15 cellular contexts compared by ENCODE assay signal in the genomic region with DNA sequence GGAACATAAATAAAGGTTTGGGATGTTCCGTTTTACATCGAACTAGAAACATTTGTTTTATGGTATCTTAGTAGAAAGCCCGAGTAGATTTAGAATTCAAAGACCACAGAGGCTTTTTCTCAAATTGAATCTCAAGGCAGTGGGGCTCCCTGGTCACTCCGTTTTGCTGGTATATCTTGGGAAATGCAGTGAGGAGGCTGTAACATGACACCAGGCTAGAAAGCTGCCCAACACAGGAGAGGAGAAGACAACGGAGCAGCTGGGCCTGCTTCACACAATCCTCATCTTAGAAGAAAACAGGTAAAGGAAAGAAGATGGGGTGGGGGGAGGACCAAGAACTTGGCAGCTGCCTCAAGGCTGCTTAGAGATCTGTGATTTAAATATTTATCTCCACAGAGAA. TPM values are rescaled to one million over a fixed set of nuclear protein-coding genes. Genes with fewer than 3 reads are reported as not detected.
DNase-seq lines count a peak whose midpoint lies in the region; ATAC-seq and TF ChIP-seq lines count a peak whose summit lies in the region.
"Had no signal": no experiment of that assay in that cellular context is flagged by ENCODE, and none has a peak within 500 bp of the region (broad histone marks: within the 10 kb centered on the region; RNA-seq: fewer than 3 reads in every experiment).

No MANE protein-coding gene starts in this region.

- H3K27ac Mint-ChIP-seq in Caco-2 (ENCODE audit: unreplicated experiment) = no peak overlapping the region
- H3K27ac Mint-ChIP-seq: activated CD4-positive, alpha-beta memory T cell treated with anti-CD3 and anti-CD28 coated beads for 36 hours had no signal

- H3K4me3 ChIP-seq in cardiac muscle cell (no peak overlapping the region), astrocyte of the spinal cord (ENCODE audit: low read depth, low read length) (no peak overlapping the region), dorsolateral prefrontal cortex (no peak overlapping the region), upper lobe of right lung (no peak overlapping the region), Caco-2 (ENCODE audit: low read depth, low read length) (no peak overlapping the region)
- H3K4me3 ChIP-seq: left ventricle myocardium inferior, upper lobe of left lung had no signal

- intact Hi-C loops in Right ventricle myocardium inferior (cut with DNase I) (no loop called here), dorsolateral prefrontal cortex (cut with DNase I) (no loop called here), upper lobe of right lung (cut with DNase I) (no loop called here), Caco-2 (cut with micrococcal nuclease; ENCODE audit: unreplicated experiment) (no loop called here)

- CTCF ChIA-PET in Caco-2 (lab: Charles Lee) = interaction anchor here (0.7 kb wide), 1 partner anchor 1609 kb away, joined by 3 read pairs; no protein-coding TSS in a partner anchor

- H3K36me3 Mint-ChIP-seq in Caco-2 (ENCODE audit: insufficient read depth, unreplicated experiment) = no peaks in the 10 kb centered on the region
- H3K36me3 Mint-ChIP-seq: activated CD4-positive, alpha-beta memory T cell treated with anti-CD3 and anti-CD28 coated beads for 36 hours had no signal

- TF ChIP-seq POLR2A in GM18505 (IDR thresholded peaks at IDR 0.05; ENCODE audit: borderline replicate concordance, extremely low read depth, insufficient read depth, insufficient read length) = no peak

- BruUV-seq in Caco-2 (replicated peaks; lab: Mats Ljungman, UMichigan) = no TSS peak

- H3K4me1 ChIP-seq in cardiac muscle cell (ENCODE audit: low read depth) = peaks cover 34% of the 10 kb centered on the region
- H3K4me1 ChIP-seq in upper lobe of right lung = peaks cover 9% of the 10 kb centered on the region
- H3K4me1 ChIP-seq in Caco-2 = no peaks in the 10 kb centered on the region
- H3K4me1 ChIP-seq: left ventricle myocardium inferior had no signal

- TF ChIP-seq CTCF in cardiac muscle cell (IDR thresholded peaks at IDR 0.05; ENCODE audit: low read depth, low read length) (no peak), astrocyte of the spinal cord (IDR thresholded peaks at IDR 0.05; ENCODE audit: low read depth, low read length) (no peak), dorsolateral prefrontal cortex (IDR thresholded peaks at IDR 0.05 in 54 of 56, conservative IDR thresholded peaks at IDR 0.05 in 2 of 56; ENCODE audit: low read depth in 1 of 56, partially characterized antibody in 56 of 56) (no peak), upper lobe of right lung (IDR thresholded peaks at IDR 0.05) (no peak), Caco-2 (IDR thresholded peaks at IDR 0.05; ENCODE audit: insufficient read depth in 1 of 2, low read depth in 1 of 2, low read length in 1 of 2, severe bottlenecking in 1 of 2, unreplicated experiment in 1 of 2) (no peak)

- H3K4me3 Mint-ChIP-seq in Caco-2 (ENCODE audit: unreplicated experiment) = no peak overlapping the region
- H3K4me3 Mint-ChIP-seq: activated CD4-positive, alpha-beta memory T cell treated with anti-CD3 and anti-CD28 coated beads for 36 hours had no signal

- ATAC-seq in Right ventricle myocardium inferior (no peak), upper lobe of right lung (no peak), GM18505 (IDR thresholded peaks at IDR 0.05; ENCODE audit: unreplicated experiment) (no peak)

- H3K9me3 ChIP-seq in cardiac muscle cell (ENCODE audit: low read depth) (no peaks in the 10 kb centered on the region), upper lobe of right lung (no peaks in the 10 kb centered on the region), Caco-2 (no peaks in the 10 kb centered on the region)
- H3K9me3 ChIP-seq: left ventricle myocardium inferior, upper lobe of left lung had no signal

- no peaks in the 10 kb centered on the region for H3K9me3 Mint-ChIP-seq in Caco-2 (ENCODE audit: unreplicated experiment)
- H3K9me3 Mint-ChIP-seq: activated CD4-positive, alpha-beta memory T cell treated with anti-CD3 and anti-CD28 coated beads for 36 hours had no signal

- H3K27ac ChIP-seq in cardiac muscle cell = peak overlapping the region; percentile 74
- no peak overlapping the region for H3K27ac ChIP-seq in dorsolateral prefrontal cortex
- H3K27ac ChIP-seq in upper lobe of right lung = no peak overlapping the region

- POLR2A ChIA-PET in Caco-2 (lab: Charles Lee) = no interaction called here

- H3K36me3 ChIP-seq in cardiac muscle cell (no peaks in the 10 kb centered on the region), upper lobe of right lung (no peaks in the 10 kb centered on the region), Caco-2 (ENCODE audit: control insufficient read depth, insufficient read depth, low read length) (no peaks in the 10 kb centered on the region)
- H3K36me3 ChIP-seq: left ventricle myocardium inferior, upper lobe of left lung had no signal

- H3K27me3 ChIP-seq in cardiac muscle cell = no peaks in the 10 kb centered on the region
- peaks cover 0 to 2% (median 0%) of the 10 kb centered on the region in 45 donors for H3K27me3 ChIP-seq in dorsolateral prefrontal cortex
- H3K27me3 ChIP-seq in upper lobe of right lung = no peaks in the 10 kb centered on the region
- no peaks in the 10 kb centered on the region for H3K27me3 ChIP-seq in Caco-2 (replicated peaks; ENCODE audit: control insufficient read depth, insufficient read depth, low read length)
- H3K27me3 ChIP-seq: upper lobe of left lung had no signal

- in situ Hi-C loops in astrocyte of the spinal cord (cut with HindIII; ENCODE audit: low sequenced_read_pairs) = no loop called here

- DNase-seq in cardiac muscle cell (ENCODE audit: low read depth in 1 of 2, low spot score in 1 of 2) = peak; percentile 59 to 61
- DNase-seq in Right ventricle myocardium inferior (ENCODE audit: missing footprints) = no peak
- peak; percentile 77 for DNase-seq in astrocyte of the spinal cord (ENCODE audit: low read depth, low spot score)
- DNase-seq in iPS-NIHi11 (ENCODE audit: low spot score) = peak; percentile 74
- no peak for DNase-seq in dorsolateral prefrontal cortex
- no peak for DNase-seq in upper lobe of right lung
- DNase-seq in Caco-2 = no peak
- DNase-seq: activated CD4-positive, alpha-beta memory T cell treated with anti-CD3 and anti-CD28 coated beads for 36 hours; activated gamma-delta T cell treated with Interleukin-2 at 50 U/mL for 16 hours; cerebellar nuclear complex; left ventricle myocardium inferior; stimulated activated CD8-positive, alpha-beta memory T cell treated with anti-CD3 and anti-CD28 coated beads, Interleukin-4, amount 100 ng/mL, for 48 hours; T-helper 2 cell; upper lobe of left lung had no signal

- no peaks in the 10 kb centered on the region for H3K4me1 Mint-ChIP-seq in Caco-2 (ENCODE audit: low read depth, unreplicated experiment)

- H3K27me3 Mint-ChIP-seq in Caco-2 (ENCODE audit: insufficient read depth, unreplicated experiment) = no peaks in the 10 kb centered on the region

RNA-seq across cellular contexts. Expression of a gene that starts 38.3 kb away (rescaled TPM):
- total RNA-seq in cardiac muscle cell (466 and 886 TPM in 2 replicates), Right ventricle myocardium inferior (10.5 TPM), dorsolateral prefrontal cortex (100 to 1,000 TPM; 122 to 357 (median 269) TPM), upper lobe of right lung (68.9 TPM), Caco-2 (2022) (7.1 and 8.7 TPM in 2 replicates)
- 201 and 316 TPM in 2 replicates for polyA plus RNA-seq in cardiac muscle cell

Comparison
In these comparisons a context has a peak if more than half of its experiments do, and no peak if none do; other contexts are left out.
1. DNase-seq: peak in cardiac muscle cell (2 of 2), astrocyte of the spinal cord (single experiment) and iPS-NIHi11 (single experiment); none in Right ventricle myocardium inferior (single experiment), dorsolateral prefrontal cortex (0 of 10), upper lobe of right lung (single experiment) and Caco-2 (0 of 2).